8 cellular contexts compared by ENCODE assay signal in genomic region chrX:131812847-131813825, GRCh38.
A peak's percentile ranks its signal among the peaks of the same experiment; 100 is the strongest.
DNase-seq lines count a peak whose midpoint lies in the region; ATAC-seq and TF ChIP-seq lines count a peak whose summit lies in the region.

No MANE protein-coding gene starts in this region.

- no peak for TF ChIP-seq EP300 in Ishikawa (IDR thresholded peaks at IDR 0.05; ENCODE audit: borderline replicate concordance)

- no peaks in the 10 kb centered on the region for H3K9me3 ChIP-seq in vagina

- no peaks in the 10 kb centered on the region for H3K4me1 ChIP-seq in vagina

- H3K27me3 Mint-ChIP-seq in progenitor cell of endocrine pancreas = no peaks in the 10 kb centered on the region

- no peak for TF ChIP-seq POLR2A in vagina (IDR thresholded peaks at IDR 0.05)

- peak; percentile 63 for TF ChIP-seq RAD21 in Ishikawa (IDR thresholded peaks at IDR 0.05; ENCODE audit: low read depth)

- H3K27ac ChIP-seq in vagina = peak overlapping the region; percentile 60

- H3K4me1 Mint-ChIP-seq in progenitor cell of endocrine pancreas (ENCODE audit: low read depth) = no peaks in the 10 kb centered on the region

- peaks cover 15% of the 10 kb centered on the region for H3K9me3 Mint-ChIP-seq in progenitor cell of endocrine pancreas (ENCODE audit: low read depth)

- peak overlapping the region; percentile 46 to 49 for H3K4me3 ChIP-seq in vagina
- H3K4me3 ChIP-seq in H7 (ENCODE audit: insufficient read depth, low read depth, low read length) = no peak overlapping the region

- no peaks in the 10 kb centered on the region for H3K36me3 ChIP-seq in vagina
- peaks cover 6% of the 10 kb centered on the region for H3K36me3 ChIP-seq in H7 (replicated peaks; ENCODE audit: control insufficient read depth, insufficient read depth, low read length)

- no peaks in the 10 kb centered on the region for H3K27me3 ChIP-seq in vagina
- H3K27me3 ChIP-seq in H7 (ENCODE audit: control insufficient read depth, insufficient read depth, low read length) = no peaks in the 10 kb centered on the region

- peak overlapping the region; percentile 10 for H3K27ac Mint-ChIP-seq in progenitor cell of endocrine pancreas

- H3K4me3 Mint-ChIP-seq in progenitor cell of endocrine pancreas (ENCODE audit: low read depth) = no peak overlapping the region

- intact Hi-C loops in vagina (cut with DNase I) = no loop called here

- peak; percentile 88 for ATAC-seq in GM21390 (IDR thresholded peaks at IDR 0.05; ENCODE audit: unreplicated experiment)
- peak; percentile 90 for ATAC-seq in esophagus mucosa

- TF ChIP-seq CTCF in progenitor cell of endocrine pancreas (IDR thresholded peaks at IDR 0.05; ENCODE audit: unreplicated experiment) (no peak), vagina (IDR thresholded peaks at IDR 0.05) (peak; percentile 9 to 54 (median 20))

- H3K36me3 Mint-ChIP-seq in progenitor cell of endocrine pancreas (ENCODE audit: insufficient read depth) = peaks cover 48% of the 10 kb centered on the region

- DNase-seq in Daoy (ENCODE audit: low read depth) (peak; percentile 59), progenitor cell of endocrine pancreas (ENCODE audit: low spot score, unreplicated experiment) (no peak), vagina (ENCODE audit: extremely low spot score in 2 of 2) (no peak), H7 (no peak)
- DNase-seq in activated CD8-positive, alpha-beta memory T cell treated with anti-CD3 and anti-CD28 coated beads for 1 hour (ENCODE audit: extremely low read depth in 1 of 2, low read depth in 1 of 2) = peak; percentile 33 to 75

TF ChIP-seq in Ishikawa, 13 proteins besides CTCF, POLR2A, EP300 and RAD21:
- TF ChIP-seq YY1 (IDR thresholded peaks at IDR 0.05; ENCODE audit: low read depth) (peak; percentile 50; the same call in 1 of the 2 replicates), ZBTB7A (IDR thresholded peaks at IDR 0.05; ENCODE audit: low read depth) (no peak), TCF12 (IDR thresholded peaks at IDR 0.05; ENCODE audit: low read depth) (0 out of 2 replicates have a peak, but pooled peaks have one; percentile 15)
- TF ChIP-seq, protein P1, sequence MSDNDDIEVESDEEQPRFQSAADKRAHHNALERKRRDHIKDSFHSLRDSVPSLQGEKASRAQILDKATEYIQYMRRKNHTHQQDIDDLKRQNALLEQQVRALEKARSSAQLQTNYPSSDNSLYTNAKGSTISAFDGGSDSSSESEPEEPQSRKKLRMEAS (IDR thresholded peaks at IDR 0.05) = 0 out of 2 replicates have a peak, but pooled peaks have one; percentile 20

Comparison
In these comparisons a context has a peak if more than half of its experiments do, and no peak if none do; other contexts are left out.
1. DNase-seq: peak in Daoy (single experiment) and activated CD8-positive, alpha-beta memory T cell treated with anti-CD3 and anti-CD28 coated beads for 1 hour (2 of 2); none in progenitor cell of endocrine pancreas (single experiment), vagina (0 of 2) and H7 (single experiment).